In the genomic region with DNA sequence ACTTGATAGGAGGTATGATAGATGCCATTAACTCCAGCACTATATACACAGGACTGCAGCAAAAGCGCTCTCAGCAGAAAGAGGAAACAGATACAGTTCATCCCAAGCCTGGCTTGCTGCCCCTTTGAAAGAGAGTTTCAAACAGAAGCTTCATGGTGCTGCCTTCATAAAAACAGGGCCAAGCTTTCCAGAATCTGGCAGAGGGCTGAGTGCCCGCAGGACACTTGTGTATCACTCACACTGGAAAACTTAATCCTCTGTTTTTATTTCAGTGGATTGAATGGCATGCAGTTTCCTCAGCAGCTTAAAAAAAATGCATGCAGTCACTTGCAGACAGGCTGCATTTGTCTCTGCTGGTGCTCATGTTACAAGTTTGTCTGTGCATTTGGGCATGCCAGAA, we compare ENCODE assay signal across 1 cellular context.
TF ChIP-seq lines count a peak whose summit lies in the region.

No MANE protein-coding gene starts in this region.

TF ChIP-seq in SK-N-SH, 30 proteins besides CTCF, POLR2A, EP300 and RAD21 (continued from another document):
- no peak for TF ChIP-seq CHD2 (IDR thresholded peaks at IDR 0.05; ENCODE audit: low read length, partially characterized antibody)
